In genomic region chr13:47908200-47908902, GRCh38 we compare ENCODE assay signal across 16 cellular contexts.
DNase-seq lines count a peak whose midpoint lies in the region; ATAC-seq and TF ChIP-seq lines count a peak whose summit lies in the region.
"Had no signal": no experiment of that assay in that cellular context is flagged by ENCODE, and none has a peak within 500 bp of the region (broad histone marks: within the 10 kb centered on the region; RNA-seq: fewer than 3 reads in every experiment).

No MANE protein-coding gene starts in this region.

- no peaks in the 10 kb centered on the region for H3K9me3 ChIP-seq in MG63
- H3K9me3 ChIP-seq: adrenal gland, prostate gland had no signal

- peaks cover 9% of the 10 kb centered on the region for H3K27me3 Mint-ChIP-seq in HFFc6 (ENCODE audit: insufficient read depth)
- H3K27me3 Mint-ChIP-seq in natural killer cell treated with Interleukin-12 subunit alpha and Interleukin-12 subunit beta and Interleukin-15 and Interleukin-18, amount 100 ng/mL, for 72 hours: no peaks in the 10 kb centered on the region

- no peaks in the 10 kb centered on the region for H3K36me3 ChIP-seq in MG63
- H3K36me3 ChIP-seq: adrenal gland, prostate gland had no signal

- H3K9me3 Mint-ChIP-seq in HFFc6: peaks cover 4% of the 10 kb centered on the region; the same call in 1 of the 2 replicates
- H3K9me3 Mint-ChIP-seq in natural killer cell treated with Interleukin-12 subunit alpha and Interleukin-12 subunit beta and Interleukin-15 and Interleukin-18, amount 100 ng/mL, for 72 hours: peaks cover 13% of the 10 kb centered on the region
- H3K9me3 Mint-ChIP-seq: stimulated activated effector memory CD8-positive, alpha-beta T cell treated with anti-CD3 and anti-CD28 coated beads, Interleukin-12 subunit alpha, Interleukin-12 subunit beta, amount 100 ng/mL, for 72 hours had no signal

- in situ Hi-C loops in astrocyte of the spinal cord (cut with HindIII; ENCODE audit: low sequenced_read_pairs): no loop called here

- H3K27ac Mint-ChIP-seq in HFFc6: no peak overlapping the region
- H3K27ac Mint-ChIP-seq in natural killer cell treated with Interleukin-12 subunit alpha and Interleukin-12 subunit beta and Interleukin-15 and Interleukin-18, amount 100 ng/mL, for 72 hours: no peak overlapping the region
- H3K27ac Mint-ChIP-seq: stimulated activated effector memory CD8-positive, alpha-beta T cell treated with anti-CD3 and anti-CD28 coated beads, Interleukin-12 subunit alpha, Interleukin-12 subunit beta, amount 100 ng/mL, for 72 hours; WTC11 had no signal

- no peak for ATAC-seq in HG03159 (IDR thresholded peaks at IDR 0.05; ENCODE audit: unreplicated experiment)
- ATAC-seq in natural killer cell treated with Interleukin-12 subunit alpha and Interleukin-12 subunit beta and Interleukin-15 and Interleukin-18, amount 100 ng/mL, for 72 hours: no peak
- ATAC-seq: stimulated activated effector memory CD8-positive, alpha-beta T cell treated with anti-CD3 and anti-CD28 coated beads, Interleukin-12 subunit alpha, Interleukin-12 subunit beta, amount 100 ng/mL, for 72 hours; WTC11 had no signal

- H3K36me3 Mint-ChIP-seq in HFFc6 (ENCODE audit: low read depth): no peaks in the 10 kb centered on the region
- peaks cover 7% of the 10 kb centered on the region for H3K36me3 Mint-ChIP-seq in natural killer cell treated with Interleukin-12 subunit alpha and Interleukin-12 subunit beta and Interleukin-15 and Interleukin-18, amount 100 ng/mL, for 72 hours
- H3K36me3 Mint-ChIP-seq: stimulated activated effector memory CD8-positive, alpha-beta T cell treated with anti-CD3 and anti-CD28 coated beads, Interleukin-12 subunit alpha, Interleukin-12 subunit beta, amount 100 ng/mL, for 72 hours had no signal

- TF ChIP-seq CTCF in astrocyte of the spinal cord (IDR thresholded peaks at IDR 0.05; ENCODE audit: low read depth, low read length): no peak
- TF ChIP-seq CTCF in HFFc6 (IDR thresholded peaks at IDR 0.05): no peak

- no peak overlapping the region for H3K4me3 Mint-ChIP-seq in HFFc6
- no peak overlapping the region for H3K4me3 Mint-ChIP-seq in natural killer cell treated with Interleukin-12 subunit alpha and Interleukin-12 subunit beta and Interleukin-15 and Interleukin-18, amount 100 ng/mL, for 72 hours
- H3K4me3 Mint-ChIP-seq: stimulated activated effector memory CD8-positive, alpha-beta T cell treated with anti-CD3 and anti-CD28 coated beads, Interleukin-12 subunit alpha, Interleukin-12 subunit beta, amount 100 ng/mL, for 72 hours; WTC11 had no signal

- peak; percentile 6 for DNase-seq in Daoy (ENCODE audit: low read depth)
- peak; percentile 40 for DNase-seq in MG63
- DNase-seq in astrocyte of the spinal cord (ENCODE audit: low read depth, low spot score): peak; percentile 60
- DNase-seq in iris pigment epithelial cell (ENCODE audit: low read depth): peak; percentile 78
- DNase-seq in HFFc6: no peak
- DNase-seq in natural killer cell treated with Interleukin-12 subunit alpha and Interleukin-12 subunit beta and Interleukin-15 and Interleukin-18, amount 100 ng/mL, for 72 hours (ENCODE audit: low spot score): no peak
- no peak for DNase-seq in posterior vena cava (ENCODE audit: low spot score)
- DNase-seq: adrenal gland, Calu3, NCI-H1092 treated with DMSO at 0.1 percent for 48 hours, NCI-H2171 had no signal

- H3K4me3 ChIP-seq in MG63: no peak overlapping the region
- H3K4me3 ChIP-seq in astrocyte of the spinal cord (ENCODE audit: low read depth, low read length): no peak overlapping the region
- H3K4me3 ChIP-seq: adrenal gland, lung, prostate gland had no signal

- intact Hi-C loops in posterior vena cava (cut with DNase I): loop anchor here in 1 of 2 donors (1.0 kb wide), 1 partner anchor 47 kb away; no protein-coding TSS in a partner anchor

- H3K27me3 ChIP-seq in MG63: no peaks in the 10 kb centered on the region
- H3K27me3 ChIP-seq: adrenal gland had no signal

- peaks cover 16% of the 10 kb centered on the region for H3K4me1 Mint-ChIP-seq in HFFc6 (ENCODE audit: low read depth)
- no peaks in the 10 kb centered on the region for H3K4me1 Mint-ChIP-seq in natural killer cell treated with Interleukin-12 subunit alpha and Interleukin-12 subunit beta and Interleukin-15 and Interleukin-18, amount 100 ng/mL, for 72 hours (ENCODE audit: low read depth in 2 of 2)

Comparison
In these comparisons a context has a peak if more than half of its experiments do, and no peak if none do; other contexts are left out.
1. DNase-seq: peak in Daoy (single experiment), MG63 (single experiment), astrocyte of the spinal cord (single experiment) and iris pigment epithelial cell (single experiment); none in HFFc6 (single experiment), natural killer cell treated with Interleukin-12 subunit alpha and Interleukin-12 subunit beta and Interleukin-15 and Interleukin-18, amount 100 ng/mL, for 72 hours (single experiment) and posterior vena cava (single experiment).